In the genomic region with DNA sequence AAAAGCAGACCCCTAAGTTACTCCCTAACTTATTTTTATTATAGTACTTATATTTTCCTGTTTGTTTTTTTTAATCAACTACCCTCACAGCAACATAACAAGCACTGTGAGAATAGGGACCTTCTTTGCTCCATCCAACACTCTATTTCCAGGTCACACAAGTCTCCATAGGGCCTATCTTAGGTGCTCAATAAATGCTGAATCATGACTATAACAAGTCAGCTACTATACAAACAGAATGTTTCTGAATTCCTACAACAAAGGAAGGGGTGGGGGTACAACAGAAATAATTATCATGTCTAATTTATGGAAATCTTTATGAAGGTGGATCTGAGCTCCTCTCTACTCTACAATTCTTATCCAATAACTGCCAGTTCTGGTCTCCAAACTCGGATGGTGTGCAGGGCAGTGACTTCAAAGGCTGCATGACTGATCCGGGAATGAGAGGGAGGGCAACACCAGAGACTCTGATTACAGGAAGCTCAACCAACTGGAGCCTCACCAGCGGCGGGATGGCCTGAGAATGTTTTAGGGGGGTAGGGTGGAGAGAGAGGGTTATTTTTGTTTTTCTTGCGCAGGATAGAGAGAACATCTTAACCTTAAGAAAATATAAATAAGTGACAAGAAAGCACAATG, we compare ENCODE assay signal across 18 cellular contexts.
DNase-seq lines count a peak whose midpoint lies in the region; ATAC-seq and TF ChIP-seq lines count a peak whose summit lies in the region.
"Had no signal": no experiment of that assay in that cellular context is flagged by ENCODE, and none has a peak within 500 bp of the region (broad histone marks: within the 10 kb centered on the region; RNA-seq: fewer than 3 reads in every experiment).

No MANE protein-coding gene starts in this region.

- DNase-seq in activated CD4-positive, alpha-beta T cell treated with anti-CD3 and anti-CD28 coated beads, Interleukin-2, amount 10 ng/mL, durations not matched to agents 7 days and 5 days: no peak
- no peak for DNase-seq in activated CD4-positive, alpha-beta T cell treated with anti-CD3 and anti-CD28 coated beads, Interleukin-2, amount 50 U/mL, for 4 hours
- DNase-seq in NCI-H526 treated with DMSO at 0.1 percent for 48 hours (lab: John Stamatoyannopoulos, UW) (peak; percentile 6), SJCRH30 (no peak), mucosa of descending colon (no peak)
- DNase-seq in activated naive CD8-positive, alpha-beta T cell treated with anti-CD3 and anti-CD28 coated beads, Interleukin-2, amount 50 U/mL, for 24 hours: no peak
- no peak for DNase-seq in naive thymus-derived CD4-positive, alpha-beta T cell
- DNase-seq: activated CD4-positive, alpha-beta T cell treated with anti-CD3 and anti-CD28 coated beads for 4 hours; KG1; lower lobe of right lung; NCI-H2081 treated with DMSO at 0.1 percent for 48 hours; psoas muscle; SIG-M5; upper lobe of left lung had no signal

- intact Hi-C loops in naive thymus-derived CD4-positive, alpha-beta T cell (cut with micrococcal nuclease): loop anchor here in 1 of 2 donors (1.0 kb wide), 1 partner anchor 11 kb away; no protein-coding TSS in a partner anchor
- intact Hi-C loops in mucosa of descending colon (cut with DNase I, micrococcal nuclease): no loop called here

- no peak overlapping the region for H3K4me3 Mint-ChIP-seq in activated CD4-positive, alpha-beta T cell treated with anti-CD3 and anti-CD28 coated beads, Interleukin-2, amount 10 ng/mL, durations not matched to agents 7 days and 5 days
- H3K4me3 Mint-ChIP-seq in activated naive CD8-positive, alpha-beta T cell treated with anti-CD3 and anti-CD28 coated beads, Interleukin-2, amount 50 U/mL, for 24 hours: no peak overlapping the region
- H3K4me3 Mint-ChIP-seq in naive thymus-derived CD4-positive, alpha-beta T cell: peak overlapping the region in 8 of 10 donors; percentile 2 to 84 (median 30)
- H3K4me3 Mint-ChIP-seq: nephron; stimulated activated memory B cell treated with anti-CD40 and anti-IgM and Interleukin-4, amounts not matched to agents 10 μg/mL and 1 μg/mL and 100 μg/mL, for 72 hours had no signal

- H3K36me3 Mint-ChIP-seq in activated CD4-positive, alpha-beta T cell treated with anti-CD3 and anti-CD28 coated beads, Interleukin-2, amount 10 ng/mL, durations not matched to agents 7 days and 5 days (ENCODE audit: low read depth): peaks cover 74% of the 10 kb centered on the region
- H3K36me3 Mint-ChIP-seq in activated naive CD8-positive, alpha-beta T cell treated with anti-CD3 and anti-CD28 coated beads, Interleukin-2, amount 50 U/mL, for 24 hours (ENCODE audit: low read depth): peaks cover 35% of the 10 kb centered on the region
- H3K36me3 Mint-ChIP-seq in naive thymus-derived CD4-positive, alpha-beta T cell: peaks cover 26 to 58% (median 44%) of the 10 kb centered on the region in 5 donors
- H3K36me3 Mint-ChIP-seq: stimulated activated memory B cell treated with anti-CD40 and anti-IgM and Interleukin-4, amounts not matched to agents 10 μg/mL and 1 μg/mL and 100 μg/mL, for 72 hours had no signal

- no peaks in the 10 kb centered on the region for H3K27me3 Mint-ChIP-seq in activated CD4-positive, alpha-beta T cell treated with anti-CD3 and anti-CD28 coated beads, Interleukin-2, amount 10 ng/mL, durations not matched to agents 7 days and 5 days
- no peaks in the 10 kb centered on the region for H3K27me3 Mint-ChIP-seq in activated naive CD8-positive, alpha-beta T cell treated with anti-CD3 and anti-CD28 coated beads, Interleukin-2, amount 50 U/mL, for 24 hours
- no peaks in the 10 kb centered on the region for H3K27me3 Mint-ChIP-seq in naive thymus-derived CD4-positive, alpha-beta T cell

- no peaks in the 10 kb centered on the region for H3K27me3 ChIP-seq in naive thymus-derived CD4-positive, alpha-beta T cell (ENCODE audit: control insufficient read depth in 2 of 2, insufficient read depth in 2 of 2, low read length in 2 of 2)
- no peaks in the 10 kb centered on the region for H3K27me3 ChIP-seq in SJCRH30
- H3K27me3 ChIP-seq: upper lobe of left lung had no signal

- H3K9me3 Mint-ChIP-seq in activated CD4-positive, alpha-beta T cell treated with anti-CD3 and anti-CD28 coated beads, Interleukin-2, amount 10 ng/mL, durations not matched to agents 7 days and 5 days: no peaks in the 10 kb centered on the region
- no peaks in the 10 kb centered on the region for H3K9me3 Mint-ChIP-seq in activated naive CD8-positive, alpha-beta T cell treated with anti-CD3 and anti-CD28 coated beads, Interleukin-2, amount 50 U/mL, for 24 hours
- H3K9me3 Mint-ChIP-seq in naive thymus-derived CD4-positive, alpha-beta T cell: peaks cover 0 to 14% (median 0%) of the 10 kb centered on the region in 11 donors
- H3K9me3 Mint-ChIP-seq: nephron; stimulated activated memory B cell treated with anti-CD40 and anti-IgM and Interleukin-4, amounts not matched to agents 10 μg/mL and 1 μg/mL and 100 μg/mL, for 72 hours had no signal

- POLR2A ChIA-PET in activated CD4-positive, alpha-beta T cell treated with anti-CD3 and anti-CD28 coated beads, Interleukin-2, amount 10 ng/mL, durations not matched to agents 7 days and 5 days (lab: Charles Lee): no interaction called here
- POLR2A ChIA-PET in naive thymus-derived CD4-positive, alpha-beta T cell (lab: Charles Lee): interaction anchor here (0.6 to 9.0 kb wide), 15 partner anchors 7 to 460 kb away, joined by 3 to 55 read pairs (median 4); no protein-coding TSS in a partner anchor

- H3K27ac ChIP-seq in naive thymus-derived CD4-positive, alpha-beta T cell (ENCODE audit: low read depth, low read length): peak overlapping the region; percentile 66
- H3K27ac ChIP-seq in SJCRH30: no peak overlapping the region
- H3K27ac ChIP-seq: C4-2B, lower lobe of right lung, psoas muscle, upper lobe of left lung had no signal

- no peak overlapping the region for H3K4me3 ChIP-seq in naive thymus-derived CD4-positive, alpha-beta T cell (ENCODE audit: low read length)
- H3K4me3 ChIP-seq in SJCRH30 (no peak overlapping the region), mucosa of descending colon (no peak overlapping the region)
- H3K4me3 ChIP-seq: lower lobe of right lung, psoas muscle, upper lobe of left lung had no signal

- H3K27ac Mint-ChIP-seq in activated CD4-positive, alpha-beta T cell treated with anti-CD3 and anti-CD28 coated beads, Interleukin-2, amount 10 ng/mL, durations not matched to agents 7 days and 5 days: peak overlapping the region; percentile 13
- peak overlapping the region; percentile 75 for H3K27ac Mint-ChIP-seq in activated naive CD8-positive, alpha-beta T cell treated with anti-CD3 and anti-CD28 coated beads, Interleukin-2, amount 50 U/mL, for 24 hours
- H3K27ac Mint-ChIP-seq in naive thymus-derived CD4-positive, alpha-beta T cell: peak overlapping the region; percentile 36 to 99 (median 90)
- H3K27ac Mint-ChIP-seq: nephron; stimulated activated memory B cell treated with anti-CD40 and anti-IgM and Interleukin-4, amounts not matched to agents 10 μg/mL and 1 μg/mL and 100 μg/mL, for 72 hours had no signal

- TF ChIP-seq CTCF in mucosa of descending colon (IDR thresholded peaks at IDR 0.05): no peak

- H3K4me1 Mint-ChIP-seq in activated CD4-positive, alpha-beta T cell treated with anti-CD3 and anti-CD28 coated beads, Interleukin-2, amount 10 ng/mL, durations not matched to agents 7 days and 5 days: peaks cover 69% of the 10 kb centered on the region
- H3K4me1 Mint-ChIP-seq in activated naive CD8-positive, alpha-beta T cell treated with anti-CD3 and anti-CD28 coated beads, Interleukin-2, amount 50 U/mL, for 24 hours: peaks cover 74% of the 10 kb centered on the region
- H3K4me1 Mint-ChIP-seq in naive thymus-derived CD4-positive, alpha-beta T cell: peaks cover 33 to 97% (median 89%) of the 10 kb centered on the region in 7 donors
- H3K4me1 Mint-ChIP-seq: stimulated activated memory B cell treated with anti-CD40 and anti-IgM and Interleukin-4, amounts not matched to agents 10 μg/mL and 1 μg/mL and 100 μg/mL, for 72 hours had no signal

- no peaks in the 10 kb centered on the region for H3K9me3 ChIP-seq in naive thymus-derived CD4-positive, alpha-beta T cell (ENCODE audit: control insufficient read depth in 2 of 3, low read length in 3 of 3)
- H3K9me3 ChIP-seq in SJCRH30 (replicated peaks) (no peaks in the 10 kb centered on the region), mucosa of descending colon (no peaks in the 10 kb centered on the region)
- H3K9me3 ChIP-seq: lower lobe of right lung, psoas muscle, upper lobe of left lung had no signal

- H3K36me3 ChIP-seq in naive thymus-derived CD4-positive, alpha-beta T cell (ENCODE audit: control insufficient read depth in 2 of 3, insufficient read depth in 3 of 3, low read length in 3 of 3): peaks cover 9 to 80% (median 35%) of the 10 kb centered on the region in 3 experiments
- H3K36me3 ChIP-seq in SJCRH30 (peaks cover 17% of the 10 kb centered on the region), mucosa of descending colon (ENCODE audit: low read depth) (no peaks in the 10 kb centered on the region)
- H3K36me3 ChIP-seq: lower lobe of right lung, upper lobe of left lung had no signal

- ATAC-seq in activated naive CD8-positive, alpha-beta T cell treated with anti-CD3 and anti-CD28 coated beads, Interleukin-2, amount 50 U/mL, for 24 hours: no peak
- ATAC-seq in naive thymus-derived CD4-positive, alpha-beta T cell: no peak
- ATAC-seq in SK-N-SH treated with all-trans-retinoic acid at 6 μM for 48 hours (no peak), mucosa of descending colon (no peak)
- ATAC-seq: stimulated activated memory B cell treated with anti-CD40 and anti-IgM and Interleukin-4, amounts not matched to agents 10 μg/mL and 1 μg/mL and 100 μg/mL, for 72 hours had no signal

- peaks cover 3 to 88% of the 10 kb centered on the region in 2 donors for H3K4me1 ChIP-seq in naive thymus-derived CD4-positive, alpha-beta T cell (ENCODE audit: control insufficient read depth in 2 of 2, insufficient read depth in 2 of 2, low read length in 2 of 2)
- peaks cover 3% of the 10 kb centered on the region; the same call in 1 of the 2 replicates for H3K4me1 ChIP-seq in SJCRH30
- no peaks in the 10 kb centered on the region for H3K4me1 ChIP-seq in mucosa of descending colon (ENCODE audit: low read depth)
- H3K4me1 ChIP-seq: lower lobe of right lung, psoas muscle, upper lobe of left lung had no signal

- CTCF ChIA-PET in activated CD4-positive, alpha-beta T cell treated with anti-CD3 and anti-CD28 coated beads, Interleukin-2, amount 10 ng/mL, durations not matched to agents 7 days and 5 days (lab: Charles Lee): interaction anchor here (1.6 to 2.0 kb wide), 2 partner anchors 41 to 560 kb away, joined by 3 to 6 read pairs; a partner anchor contains a TSS
- CTCF ChIA-PET in naive thymus-derived CD4-positive, alpha-beta T cell (lab: Charles Lee): interaction anchor here (0.6 to 3.6 kb wide), 4 partner anchors 29 to 512 kb away, joined by 3 to 15 read pairs (median 6); no protein-coding TSS in a partner anchor

TF ChIP-seq in SK-N-SH treated with all-trans-retinoic acid at 6 μM for 48 hours, 23 proteins besides CTCF, POLR2A, EP300 and RAD21 (continues in another document):
- TF ChIP-seq ISL1 (CRISPR knock-in tag; IDR thresholded peaks at IDR 0.05): no peak

Comparison
In these comparisons a context has a peak if more than half of its experiments do, and no peak if none do; other contexts are left out.
1. H3K27ac Mint-ChIP-seq: peak in every context shown above with its lines; median percentile 90 in naive thymus-derived CD4-positive, alpha-beta T cell; 75 in activated naive CD8-positive, alpha-beta T cell treated with anti-CD3 and anti-CD28 coated beads, Interleukin-2, amount 50 U/mL, for 24 hours; 13 in activated CD4-positive, alpha-beta T cell treated with anti-CD3 and anti-CD28 coated beads, Interleukin-2, amount 10 ng/mL, durations not matched to agents 7 days and 5 days.
2. H3K4me3 Mint-ChIP-seq: peak in naive thymus-derived CD4-positive, alpha-beta T cell (8 of 10); none in activated CD4-positive, alpha-beta T cell treated with anti-CD3 and anti-CD28 coated beads, Interleukin-2, amount 10 ng/mL, durations not matched to agents 7 days and 5 days (single experiment) and activated naive CD8-positive, alpha-beta T cell treated with anti-CD3 and anti-CD28 coated beads, Interleukin-2, amount 50 U/mL, for 24 hours (single experiment).